8 cellular contexts compared by ENCODE assay signal in genomic region chr11:130522284-130522961, GRCh38.
DNase-seq lines count a peak whose midpoint lies in the region; ATAC-seq and TF ChIP-seq lines count a peak whose summit lies in the region.

No MANE protein-coding gene starts in this region.

- H3K4me1 Mint-ChIP-seq in nephron = peaks cover 50% of the 10 kb centered on the region

- H3K27me3 Mint-ChIP-seq in nephron (ENCODE audit: low read depth) = peaks cover 12% of the 10 kb centered on the region

- H3K4me3 Mint-ChIP-seq in nephron = no peak overlapping the region

- H3K79me2 ChIP-seq in fibroblast of lung (ENCODE audit: control insufficient read depth, insufficient read depth, low read length) = no peaks in the 10 kb centered on the region

- no peaks in the 10 kb centered on the region for H3K9me3 ChIP-seq in NT2/D1 (ENCODE audit: insufficient read depth, low read length)
- no peaks in the 10 kb centered on the region for H3K9me3 ChIP-seq in fibroblast of lung (ENCODE audit: control insufficient read depth, insufficient read depth, low read depth, low read length)

- TF ChIP-seq CTCF in AG09319 (IDR thresholded peaks at IDR 0.05; ENCODE audit: low read depth, low read length) = no peak
- TF ChIP-seq CTCF in fibroblast of lung (conservative IDR thresholded peaks at IDR 0.05 in 1 of 2, IDR thresholded peaks at IDR 0.05 in 1 of 2; ENCODE audit: low read depth in 1 of 2, low read length in 2 of 2) = no peak
- TF ChIP-seq CTCF in nephron (IDR thresholded peaks at IDR 0.05; ENCODE audit: unreplicated experiment in 3 of 3) = no peak

- ATAC-seq in GM19035 (IDR thresholded peaks at IDR 0.05; ENCODE audit: unreplicated experiment) = no peak
- ATAC-seq in GM18861 (IDR thresholded peaks at IDR 0.05; ENCODE audit: unreplicated experiment) = no peak

- H3K9me3 Mint-ChIP-seq in nephron = no peaks in the 10 kb centered on the region

- peak overlapping the region; percentile 87 to 88 (median 88) for H3K27ac Mint-ChIP-seq in nephron

- H3K9ac ChIP-seq in NT2/D1 (ENCODE audit: insufficient read length, low read depth) = peak overlapping the region; percentile 21
- peak overlapping the region; percentile 27 for H3K9ac ChIP-seq in fibroblast of lung (ENCODE audit: insufficient read depth, low read length)

- H3K4me1 ChIP-seq in NT2/D1 (ENCODE audit: insufficient read depth, insufficient read length) (peaks cover 5% of the 10 kb centered on the region), fibroblast of lung (ENCODE audit: control insufficient read depth, extremely low read depth, insufficient read depth, low read length) (peaks cover 19% of the 10 kb centered on the region)

- H3K4me3 ChIP-seq in NT2/D1 (ENCODE audit: insufficient read length, low read depth) (no peak overlapping the region), fibroblast of lung (replicated peaks in 1 of 4; ENCODE audit: control extremely low read depth in 1 of 4, insufficient read depth in 1 of 4, low read depth in 3 of 4, low read length in 4 of 4) (no peak overlapping the region)

- H3K36me3 Mint-ChIP-seq in nephron (ENCODE audit: low read depth) = no peaks in the 10 kb centered on the region

- H4K20me1 ChIP-seq in fibroblast of lung (ENCODE audit: control insufficient read depth, extremely low read depth, insufficient read depth, low read length) = no peaks in the 10 kb centered on the region

- H3K36me3 ChIP-seq in NT2/D1 (ENCODE audit: insufficient read depth, insufficient read length, low read length) (no peaks in the 10 kb centered on the region), fibroblast of lung (ENCODE audit: control insufficient read depth, insufficient read depth, low read length) (no peaks in the 10 kb centered on the region)

- peak overlapping the region; percentile 51 for H2AFZ ChIP-seq in fibroblast of lung (ENCODE audit: low read length)

- no peaks in the 10 kb centered on the region for H3K27me3 ChIP-seq in NT2/D1 (ENCODE audit: insufficient read depth, insufficient read length)
- H3K27me3 ChIP-seq in fibroblast of lung (ENCODE audit: control insufficient read depth, insufficient read depth, low read length) = no peaks in the 10 kb centered on the region

- peak; percentile 63 for DNase-seq in AG09319 (ENCODE audit: extremely low read depth, low read depth)
- peak; percentile 63 for DNase-seq in NT2/D1 (ENCODE audit: low read depth, low spot score)
- DNase-seq in fibroblast of lung (ENCODE audit: low read depth in 2 of 2) = peak; percentile 95
- DNase-seq in DMS153 (lab: John Stamatoyannopoulos, UW) = no peak
- DNase-seq in stimulated activated naive CD4-positive, alpha-beta T cell treated with Interleukin-2 at 50 U/mL for 16 hours (lab: John Stamatoyannopoulos, UW) = no peak

- peak overlapping the region; percentile 84 for H3K27ac ChIP-seq in fibroblast of lung (ENCODE audit: insufficient read depth, low read length)

- H3K4me2 ChIP-seq in fibroblast of lung (ENCODE audit: extremely low read depth, insufficient read depth, low read length) = peak overlapping the region; percentile 33

Comparison
In these comparisons a context has a peak if more than half of its experiments do, and no peak if none do; other contexts are left out.
1. DNase-seq: peak in AG09319 (single experiment), NT2/D1 (single experiment) and fibroblast of lung (2 of 2); none in DMS153 (single experiment) and stimulated activated naive CD4-positive, alpha-beta T cell treated with Interleukin-2 at 50 U/mL for 16 hours (single experiment).